Comparison of ENCODE assay signal across 9 cellular contexts in the genomic region with DNA sequence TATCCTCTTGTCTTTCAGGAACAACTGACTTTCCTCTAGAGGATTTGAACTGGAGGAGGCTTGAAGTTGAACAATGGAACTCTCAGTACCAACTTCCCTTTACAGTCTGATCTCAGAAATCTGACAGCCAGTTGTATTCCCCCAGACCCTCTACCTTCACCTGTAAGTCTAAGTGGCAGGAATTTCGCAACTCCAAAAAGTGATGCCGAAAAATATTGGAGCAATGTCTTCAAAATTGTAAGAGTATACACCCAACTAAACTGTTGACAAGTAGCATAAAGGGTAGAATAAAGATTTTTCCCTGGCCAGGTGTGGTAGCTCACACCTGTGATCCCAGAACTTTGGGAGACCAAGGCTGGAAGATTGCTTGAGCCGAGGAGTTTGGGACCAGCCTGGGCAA.
"Had no signal": no experiment of that assay in that cellular context is flagged by ENCODE, and none has a peak within 500 bp of the region (broad histone marks: within the 10 kb centered on the region; RNA-seq: fewer than 3 reads in every experiment).

No MANE protein-coding gene starts in this region.

- DNase-seq: GM23248, GOT3, H7, H9, HCEC 1CT, HFFc6 had no signal

- H3K27ac Mint-ChIP-seq: H9, HFFc6 had no signal

- H3K9me3 Mint-ChIP-seq: HFFc6 had no signal

- H3K9ac ChIP-seq: GM23248 had no signal

- H3K4me1 ChIP-seq: HAP-1 had no signal

- H3K9me3 ChIP-seq: HAP-1 had no signal

- H2AFZ ChIP-seq: GM23248 had no signal

- FAIRE-seq: H54 had no signal

- H3K36me3 ChIP-seq: HAP-1 had no signal

- H3K4me3 ChIP-seq: GM23248, HAP-1 had no signal

- ATAC-seq: HCT116 had no signal

- H3K4me3 Mint-ChIP-seq: H9, HFFc6 had no signal

- H3K27ac ChIP-seq: GM23248 had no signal
